In the genomic region with DNA sequence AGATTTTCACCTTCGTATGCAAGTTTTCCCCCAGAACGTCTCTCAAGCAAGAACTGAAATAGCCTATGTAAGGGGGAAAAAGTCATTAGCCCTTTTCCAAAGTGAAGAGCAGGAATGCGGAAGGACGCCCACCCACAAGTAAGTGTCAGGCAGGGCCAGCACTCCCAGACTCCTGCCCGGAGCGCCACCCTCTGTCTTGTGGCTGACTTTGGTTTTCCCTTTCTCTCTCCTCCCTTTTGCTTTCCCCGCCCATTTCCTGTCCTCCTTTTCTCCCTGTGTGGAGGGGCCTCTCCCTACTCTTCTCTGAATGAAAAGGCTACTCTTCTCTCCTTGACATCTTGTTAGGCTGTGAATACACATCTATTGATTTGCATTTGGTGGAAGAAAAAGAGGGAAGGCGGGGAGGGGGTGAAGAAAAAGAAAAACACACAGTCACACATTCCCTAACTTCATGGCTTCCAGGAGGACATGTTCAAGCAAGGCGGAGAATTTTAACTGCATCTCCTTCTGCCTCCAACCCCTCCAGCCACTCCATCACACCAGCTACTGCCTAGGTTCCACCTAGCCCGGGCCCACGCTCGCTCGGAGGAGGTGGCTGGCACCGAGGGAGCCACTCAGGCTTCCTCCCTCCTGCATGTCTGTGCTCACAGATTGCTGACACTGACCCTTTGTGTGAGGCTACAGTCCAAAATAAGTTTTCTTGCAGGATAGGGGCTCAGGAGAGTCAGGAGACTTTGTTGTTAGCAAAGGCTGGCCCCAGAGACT, we compare ENCODE assay signal across 1 cellular context.
TF ChIP-seq lines count a peak whose summit lies in the region.

No MANE protein-coding gene starts in this region.

TF ChIP-seq in H1, 55 proteins besides CTCF, POLR2A, EP300 and RAD21:
- TF ChIP-seq SP4 (IDR thresholded peaks at IDR 0.05; ENCODE audit: low read length) (no peak), E2F6 (IDR thresholded peaks at IDR 0.05) (no peak), CBX8 (IDR thresholded peaks at IDR 0.05; ENCODE audit: borderline replicate concordance, low read depth, low read length) (no peak), TAF7 (optimal IDR thresholded peaks at IDR 0.05; ENCODE audit: borderline replicate concordance, low read depth, low read length) (no peak), SIN3A (conservative IDR thresholded peaks at IDR 0.05 in 1 of 2, IDR thresholded peaks at IDR 0.05 in 1 of 2; ENCODE audit: low read depth in 1 of 2, low read length in 2 of 2) (peak; percentile 54 to 64; a peak in 2 of 4 replicates), EGR1 (IDR thresholded peaks at IDR 0.05; ENCODE audit: borderline replicate concordance, low read depth, low read length) (no peak), NRF1 (IDR thresholded peaks at IDR 0.05; ENCODE audit: low read depth, low read length) (no peak), SIX5 (IDR thresholded peaks at IDR 0.05; ENCODE audit: low read depth, low read length) (no peak), TEAD4 (IDR thresholded peaks at IDR 0.05; ENCODE audit: low read depth, low read length) (peak; percentile 88), SP1 (IDR thresholded peaks at IDR 0.05; ENCODE audit: low read depth, low read length) (no peak), BRCA1 (IDR thresholded peaks at IDR 0.05; ENCODE audit: low read depth, low read length) (no peak), POLR2AphosphoS5 (IDR thresholded peaks at IDR 0.05; ENCODE audit: low read depth, low read length) (no peak), RBBP5 (IDR thresholded peaks at IDR 0.05; ENCODE audit: borderline replicate concordance, low read depth, low read length) (no peak), FOSL1 (IDR thresholded peaks at IDR 0.05; ENCODE audit: insufficient read depth, low read depth, low read length) (no peak), ASH2L (IDR thresholded peaks at IDR 0.05; ENCODE audit: low read length) (peak; percentile 41), KDM5A (IDR thresholded peaks at IDR 0.05; ENCODE audit: low read length) (no peak), YY1 (IDR thresholded peaks at IDR 0.05; ENCODE audit: low read depth, low read length) (peak; percentile 47; the same call in 1 of the 2 replicates)
